ENCODE assay signal across 21 cellular contexts in the genomic region with DNA sequence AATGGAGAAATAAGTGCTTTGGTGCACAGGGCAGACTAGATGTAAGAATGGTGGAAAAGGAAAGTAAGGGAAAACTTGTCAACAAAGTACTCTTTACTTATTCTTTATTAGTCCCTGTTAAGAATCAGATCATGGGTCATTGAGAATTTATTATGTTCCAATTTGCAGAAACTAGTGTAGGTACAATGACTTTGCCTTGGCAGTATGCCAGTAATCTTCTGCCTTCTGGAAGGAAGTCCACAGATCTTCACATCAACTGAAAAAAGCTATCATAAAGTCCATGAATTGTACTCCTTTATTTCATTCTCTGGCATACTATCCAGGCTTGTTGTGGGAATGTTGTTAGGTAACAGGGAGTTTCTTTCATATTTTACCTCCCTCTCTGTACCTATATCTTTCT.
DNase-seq lines count a peak whose midpoint lies in the region; ATAC-seq and TF ChIP-seq lines count a peak whose summit lies in the region.
"Had no signal": no experiment of that assay in that cellular context is flagged by ENCODE, and none has a peak within 500 bp of the region (broad histone marks: within the 10 kb centered on the region; RNA-seq: fewer than 3 reads in every experiment).

No MANE protein-coding gene starts in this region.

- peaks cover 0 to 84% (median 55%) of the 10 kb centered on the region in 4 donors for H3K4me1 ChIP-seq in sigmoid colon
- H3K4me1 ChIP-seq: Caco-2, colonic mucosa, left lung had no signal

- H3K27me3 ChIP-seq in sigmoid colon, result no peaks in the 10 kb centered on the region
- H3K27me3 ChIP-seq: colonic mucosa, left lung, right atrium auricular region, vagina had no signal

- intact Hi-C loops in sigmoid colon (cut with DNase I), result no loop called here

- peaks cover 8 to 93% (median 60%) of the 10 kb centered on the region in 4 donors for H3K36me3 ChIP-seq in sigmoid colon

- peak; percentile 6 for DNase-seq in DMS79 (lab: John Stamatoyannopoulos, UW)
- DNase-seq in DMS79 treated with DMSO at 0.1 percent for 48 hours (lab: John Stamatoyannopoulos, UW), result no peak
- peak; percentile 2 for DNase-seq in NAMALWA (ENCODE audit: low spot score)
- DNase-seq in erythroblast (lab: John Stamatoyannopoulos, UW), result peak; percentile 62 to 77
- no peak for DNase-seq in sigmoid colon
- DNase-seq in activated naive CD4-positive, alpha-beta T cell treated with anti-CD3 and anti-CD28 coated beads, Interleukin-2, amount 50 U/mL, for 16 hours, result no peak
- DNase-seq: 8988T; activated CD4-positive, alpha-beta T cell treated with anti-CD3 and anti-CD28 coated beads, Interleukin-2, amount 10 ng/mL, durations not matched to agents 7 days and 5 days; activated naive CD8-positive, alpha-beta T cell treated with anti-CD3 and anti-CD28 coated beads, Interleukin-2, amount 50 U/mL, for 24 hours; Caco-2; colonic mucosa; endodermal cell; head of caudate nucleus; left lung; NCI-H1048; NCI-H2029; NCI-H510A had no signal

- TF ChIP-seq EP300 in sigmoid colon (IDR thresholded peaks at IDR 0.05), result no peak

- H3K27ac ChIP-seq in sigmoid colon, result peak overlapping the region; percentile 7 to 93 (median 64)
- H3K27ac ChIP-seq: colonic mucosa, left lung, right atrium auricular region, vagina had no signal

- no peak overlapping the region for H3K4me3 ChIP-seq in sigmoid colon
- H3K4me3 ChIP-seq: colonic mucosa, left lung, right atrium auricular region, vagina had no signal

- H3K9me3 ChIP-seq in sigmoid colon, result no peaks in the 10 kb centered on the region
- H3K9me3 ChIP-seq: Caco-2, colonic mucosa, left lung, right atrium auricular region, vagina had no signal

- ATAC-seq in GM19395 (IDR thresholded peaks at IDR 0.05; ENCODE audit: unreplicated experiment), result no peak
- no peak for ATAC-seq in HG02884 (IDR thresholded peaks at IDR 0.05; ENCODE audit: unreplicated experiment)
- ATAC-seq: activated naive CD8-positive, alpha-beta T cell treated with anti-CD3 and anti-CD28 coated beads, Interleukin-2, amount 50 U/mL, for 24 hours; left lung had no signal

- TF ChIP-seq POLR2A in erythroblast (IDR thresholded peaks at IDR 0.05; ENCODE audit: low read length) (no peak), sigmoid colon (IDR thresholded peaks at IDR 0.05) (no peak)

- TF ChIP-seq CTCF in sigmoid colon (IDR thresholded peaks at IDR 0.05), result no peak

Comparison
In these comparisons a context has a peak if more than half of its experiments do, and no peak if none do; other contexts are left out.
1. DNase-seq: peak in DMS79 (single experiment), NAMALWA (single experiment) and erythroblast (2 of 2); none in DMS79 treated with DMSO at 0.1 percent for 48 hours (single experiment), sigmoid colon (single experiment) and activated naive CD4-positive, alpha-beta T cell treated with anti-CD3 and anti-CD28 coated beads, Interleukin-2, amount 50 U/mL, for 16 hours (single experiment).